11 cellular contexts compared by ENCODE assay signal in genomic region chr5:154228696-154229095, GRCh38. TPM values are rescaled to one million over a fixed set of nuclear protein-coding genes. Genes with fewer than 3 reads are reported as not detected.
DNase-seq lines count a peak whose midpoint lies in the region; ATAC-seq and TF ChIP-seq lines count a peak whose summit lies in the region.
"Had no signal": no experiment of that assay in that cellular context is flagged by ENCODE, and none has a peak within 500 bp of the region (broad histone marks: within the 10 kb centered on the region; RNA-seq: fewer than 3 reads in every experiment).

No MANE protein-coding gene starts in this region.

- peaks cover 0 to 9% of the 10 kb centered on the region in 2 donors for H3K9me3 ChIP-seq in right atrium auricular region

- H3K4me1 ChIP-seq in right atrium auricular region (no peaks in the 10 kb centered on the region), foreskin keratinocyte (no peaks in the 10 kb centered on the region)
- H3K4me1 ChIP-seq: tibial nerve had no signal

- peaks cover 20% of the 10 kb centered on the region for H3K9me3 Mint-ChIP-seq in activated CD4-positive, alpha-beta memory T cell treated with anti-CD3 and anti-CD28 coated beads for 36 hours

- H3K4me1 Mint-ChIP-seq in activated CD4-positive, alpha-beta memory T cell treated with anti-CD3 and anti-CD28 coated beads for 36 hours (ENCODE audit: low read depth), result peaks cover 24% of the 10 kb centered on the region
- H3K4me1 Mint-ChIP-seq: brain had no signal

- ATAC-seq in GM18511 (IDR thresholded peaks at IDR 0.05; ENCODE audit: unreplicated experiment), result peak; percentile 94
- peak; percentile 91 for ATAC-seq in GM19467 (IDR thresholded peaks at IDR 0.05; ENCODE audit: unreplicated experiment)
- peak; percentile 80 for ATAC-seq in HG03060 (IDR thresholded peaks at IDR 0.05; ENCODE audit: low read depth, unreplicated experiment)
- no peak for ATAC-seq in foreskin keratinocyte

- intact Hi-C loops in activated CD4-positive, alpha-beta memory T cell treated with anti-CD3 and anti-CD28 coated beads for 36 hours (cut with micrococcal nuclease), result loop anchor here (1.0 to 5.0 kb wide), 2 partner anchors 14 to 36 kb away; partner anchors contain the start of gene GALNT10

- no peaks in the 10 kb centered on the region for H3K27me3 Mint-ChIP-seq in activated CD4-positive, alpha-beta memory T cell treated with anti-CD3 and anti-CD28 coated beads for 36 hours
- H3K27me3 Mint-ChIP-seq: brain had no signal

- no peaks in the 10 kb centered on the region for H3K36me3 ChIP-seq in right atrium auricular region

- H3K27me3 ChIP-seq in right atrium auricular region, result no peaks in the 10 kb centered on the region
- H3K27me3 ChIP-seq in foreskin keratinocyte, result no peaks in the 10 kb centered on the region
- H3K27me3 ChIP-seq: tibial nerve had no signal

- peaks cover 24% of the 10 kb centered on the region for H3K36me3 Mint-ChIP-seq in activated CD4-positive, alpha-beta memory T cell treated with anti-CD3 and anti-CD28 coated beads for 36 hours

- H3K4me3 ChIP-seq in right atrium auricular region, result no peak overlapping the region
- H3K4me3 ChIP-seq: tibial nerve had no signal

- POLR2A ChIA-PET in activated CD4-positive, alpha-beta memory T cell treated with anti-CD3 and anti-CD28 coated beads for 36 hours (lab: Charles Lee), result no interaction called here

- TF ChIP-seq CTCF in right atrium auricular region (IDR thresholded peaks at IDR 0.05) (no peak), foreskin keratinocyte (conservative IDR thresholded peaks at IDR 0.05) (no peak)

- H3K27ac ChIP-seq in right atrium auricular region (no peak overlapping the region), foreskin keratinocyte (no peak overlapping the region)
- H3K27ac ChIP-seq: tibial nerve had no signal

- peak overlapping the region; percentile 20 for H3K27ac Mint-ChIP-seq in activated CD4-positive, alpha-beta memory T cell treated with anti-CD3 and anti-CD28 coated beads for 36 hours
- H3K27ac Mint-ChIP-seq: brain had no signal

- CTCF ChIA-PET in activated CD4-positive, alpha-beta memory T cell treated with anti-CD3 and anti-CD28 coated beads for 36 hours (lab: Charles Lee), result no interaction called here

- no peak for DNase-seq in activated CD4-positive, alpha-beta memory T cell treated with anti-CD3 and anti-CD28 coated beads for 36 hours
- no peak for DNase-seq in right atrium auricular region (ENCODE audit: low spot score)
- DNase-seq in NCI-H146 treated with DMSO at 0.1 percent for 48 hours (lab: John Stamatoyannopoulos, UW; ENCODE audit: unreplicated experiment), result no peak
- DNase-seq in foreskin keratinocyte, result no peak
- no peak for DNase-seq in SK-N-DZ (ENCODE audit: low spot score)
- DNase-seq: NCI-H526 had no signal

- peak overlapping the region; percentile 17 for H3K4me3 Mint-ChIP-seq in activated CD4-positive, alpha-beta memory T cell treated with anti-CD3 and anti-CD28 coated beads for 36 hours
- H3K4me3 Mint-ChIP-seq: brain had no signal

RNA-seq across cellular contexts. Expression of gene GALNT10, which starts 38.2 kb away (rescaled TPM):
- 10 to 100 TPM; 23.8 to 26.9 TPM for total RNA-seq in activated CD4-positive, alpha-beta memory T cell treated with anti-CD3 and anti-CD28 coated beads for 36 hours
- total RNA-seq in right atrium auricular region (10 to 100 TPM; 13.2 to 18.4 TPM), foreskin keratinocyte (23.5 and 23.8 TPM in 2 replicates)
- 8.0 and 8.5 TPM in 2 replicates for polyA plus RNA-seq in foreskin keratinocyte
- polyA plus RNA-seq in SK-N-DZ (2014; cell fraction: cytosol; rRNA removed), result 2.4 TPM in 2 replicates
- 1.9 and 2.2 TPM in 2 replicates for polyA plus RNA-seq in SK-N-DZ (2014; cell fraction: nucleus; rRNA removed)
